In the genomic region with DNA sequence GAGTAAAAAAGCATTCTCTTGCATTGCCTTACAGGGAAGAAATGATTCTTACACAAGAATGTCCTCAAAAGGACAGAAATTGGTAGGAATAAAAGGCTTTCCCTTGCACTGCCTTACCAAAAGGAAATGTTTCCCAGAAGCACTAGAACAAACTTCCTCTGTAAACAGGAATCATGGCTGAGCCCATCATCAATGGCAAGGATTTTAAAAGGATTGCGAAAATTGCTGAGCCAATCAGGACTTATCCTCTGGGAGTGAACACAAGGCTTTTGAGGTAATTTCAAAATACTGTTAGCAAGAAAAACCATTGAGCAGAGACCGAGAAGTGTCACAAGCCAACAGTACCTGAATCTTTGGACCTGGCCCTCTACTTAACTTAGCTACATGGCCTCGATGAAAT, we compare ENCODE assay signal across 21 cellular contexts.
"Had no signal": no experiment of that assay in that cellular context is flagged by ENCODE, and none has a peak within 500 bp of the region (broad histone marks: within the 10 kb centered on the region; RNA-seq: fewer than 3 reads in every experiment).

No MANE protein-coding gene starts in this region.

- H3K27ac Mint-ChIP-seq: activated B cell treated with CpG ODN at 0.5 μM for 24 hours; activated CD4-positive, alpha-beta T cell treated with anti-CD3 and anti-CD28 coated beads for 36 hours; activated naive CD8-positive, alpha-beta T cell; activated T-helper 2 cell treated with anti-CD3 and anti-CD28 coated beads, Interferon-gamma antibody, Interleukin-2, Interleukin-4, amounts not matched to agents 10 μg/mL and 5 μg/mL and 100 μg/mL, durations not matched to agents 14 hours and 24 hours and 36 hours; memory B cell had no signal

- H3K4me3 Mint-ChIP-seq: activated B cell treated with CpG ODN at 0.5 μM for 24 hours; activated CD4-positive, alpha-beta T cell treated with anti-CD3 and anti-CD28 coated beads for 36 hours; activated naive CD8-positive, alpha-beta T cell; activated T-cell treated with anti-CD3 and anti-CD28 coated beads, Interleukin-2, amount 50 U/mL, for 4 hours; central memory CD8-positive, alpha-beta T cell; memory B cell had no signal

- H3K27me3 Mint-ChIP-seq: activated B cell treated with CpG ODN at 0.5 μM for 24 hours; activated CD4-positive, alpha-beta T cell treated with anti-CD3 and anti-CD28 coated beads for 36 hours; activated naive CD8-positive, alpha-beta T cell; central memory CD8-positive, alpha-beta T cell; memory B cell had no signal

- H3K4me1 Mint-ChIP-seq: activated B cell treated with CpG ODN at 0.5 μM for 24 hours; activated CD4-positive, alpha-beta T cell treated with anti-CD3 and anti-CD28 coated beads for 36 hours; central memory CD8-positive, alpha-beta T cell; memory B cell had no signal

- H3K4me3 ChIP-seq: esophagus squamous epithelium, heart right ventricle, prostate gland, spleen, upper lobe of right lung had no signal

- H3K9me3 Mint-ChIP-seq: activated T-cell treated with anti-CD3 and anti-CD28 coated beads, Interleukin-2, amount 50 U/mL, for 4 hours; activated T-helper 2 cell treated with anti-CD3 and anti-CD28 coated beads, Interferon-gamma antibody, Interleukin-2, Interleukin-4, amounts not matched to agents 10 μg/mL and 5 μg/mL and 100 μg/mL, durations not matched to agents 14 hours and 24 hours and 36 hours had no signal

- H3K36me3 Mint-ChIP-seq: activated naive CD8-positive, alpha-beta T cell; memory B cell had no signal

- DNase-seq: activated B cell treated with CpG ODN at 0.5 μM for 24 hours; activated CD4-positive, alpha-beta T cell treated with anti-CD3 and anti-CD28 coated beads for 36 hours; activated CD4-positive, alpha-beta T cell treated with anti-CD3 and anti-CD28 coated beads, Interleukin-2, amount 50 U/mL, for 4 hours; activated CD8-positive, alpha-beta memory T cell treated with anti-CD3 and anti-CD28 coated beads, Interleukin-2, amount 50 U/mL, for 48 hours; activated naive CD4-positive, alpha-beta T cell; activated T-cell treated with anti-CD3 and anti-CD28 coated beads, Interleukin-2, amount 50 U/mL, for 4 hours; effector memory CD4-positive, alpha-beta T cell; esophagus squamous epithelium; heart right ventricle; islet precursor cell; left cardiac atrium; spleen; stimulated activated CD4-positive, alpha-beta T cell treated with anti-CD3 and anti-CD28 coated beads, Interleukin-4, amount 100 ng/mL, for 24 hours; stimulated activated naive CD8-positive, alpha-beta T cell treated with anti-CD3 and anti-CD28 coated beads, Interleukin-15, Interleukin-2, amounts not matched to agents 100 U/mL and 50 U/mL, for 24 hours; T-helper 1 cell; upper lobe of right lung had no signal

- ATAC-seq: activated CD4-positive, alpha-beta T cell treated with anti-CD3 and anti-CD28 coated beads for 36 hours; activated T-cell treated with anti-CD3 and anti-CD28 coated beads, Interleukin-2, amount 50 U/mL, for 4 hours; heart right ventricle; stimulated activated naive CD8-positive, alpha-beta T cell treated with anti-CD3 and anti-CD28 coated beads, Interleukin-15, Interleukin-2, amounts not matched to agents 100 U/mL and 50 U/mL, for 24 hours; upper lobe of right lung had no signal
